ENCODE assay signal across 17 cellular contexts in the genomic region with DNA sequence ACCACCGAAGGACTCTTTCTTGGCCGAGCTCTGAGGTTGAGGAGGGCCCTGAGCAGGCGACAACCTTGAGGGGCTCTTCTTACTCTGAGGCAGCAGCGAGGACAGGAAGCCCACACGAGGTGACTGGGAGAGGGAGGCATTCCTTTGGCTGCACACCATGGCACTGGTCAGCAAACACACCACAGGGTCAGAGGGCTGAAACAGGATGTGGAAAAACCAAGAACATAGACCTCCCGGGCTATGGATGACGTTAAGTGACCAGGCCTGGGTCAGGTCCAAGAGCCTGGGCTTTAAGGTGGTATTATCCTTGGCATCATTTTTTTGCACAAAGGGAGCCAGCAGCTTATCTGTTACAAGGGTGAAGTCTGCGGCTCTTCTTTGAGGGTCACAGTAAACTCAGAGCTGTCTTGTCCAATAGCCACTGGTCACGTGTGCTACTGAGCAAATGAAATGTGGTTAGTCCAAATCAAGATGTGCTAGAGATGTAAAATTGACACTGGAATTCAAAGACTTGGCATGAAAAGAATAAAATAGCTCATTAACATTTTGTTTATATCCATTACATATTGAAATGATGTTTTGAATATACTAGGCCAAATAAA. TPM values are rescaled to one million over a fixed set of nuclear protein-coding genes. Genes with fewer than 3 reads are reported as not detected.
DNase-seq lines count a peak whose midpoint lies in the region; ATAC-seq and TF ChIP-seq lines count a peak whose summit lies in the region.
"Had no signal": no experiment of that assay in that cellular context is flagged by ENCODE, and none has a peak within 500 bp of the region (broad histone marks: within the 10 kb centered on the region; RNA-seq: fewer than 3 reads in every experiment).

No MANE protein-coding gene starts in this region.

- peaks cover 51% of the 10 kb centered on the region for H3K4me1 Mint-ChIP-seq in activated T-helper 1 cell treated with anti-CD3 and anti-CD28 coated beads, Interleukin-12 subunit alpha, Interleukin-12 subunit beta, Interleukin-2, Interleukin-4 antibody, amounts not matched to agents 30 ng/mL and 10 ng/mL and 1 ng/mL, durations not matched to agents 14 hours and 24 hours and 36 hours (ENCODE audit: low read depth)

- H3K27me3 ChIP-seq in body of pancreas: no peaks in the 10 kb centered on the region
- H3K27me3 ChIP-seq in gastroesophageal sphincter: no peaks in the 10 kb centered on the region
- no peaks in the 10 kb centered on the region for H3K27me3 ChIP-seq in thoracic aorta (replicated peaks; ENCODE audit: insufficient read depth)

- 46 to 69% methylated on average over 4 to 9 of the region's 9 CpGs for WGBS in body of pancreas, 2 donors
- 93 to 94% methylated on average over 2 to 3 of the region's 9 CpGs for WGBS in gastroesophageal sphincter (ENCODE audit: low coverage in 1 of 2), 2 donors

- H3K4me3 ChIP-seq in body of pancreas (no peak overlapping the region), gastroesophageal sphincter (no peak overlapping the region), thoracic aorta (no peak overlapping the region)
- H3K4me3 ChIP-seq: SK-N-MC had no signal

- peak; percentile 92 for DNase-seq in M059J (ENCODE audit: low read depth)
- DNase-seq in body of pancreas: peak in 1 of 4 donors; percentile 53
- DNase-seq in thoracic aorta (ENCODE audit: low spot score): no peak
- no peak for DNase-seq in NCI-H128 (lab: John Stamatoyannopoulos, UW; ENCODE audit: unreplicated experiment)
- no peak for DNase-seq in activated T-helper 1 cell treated with anti-CD3 and anti-CD28 coated beads, Interleukin-12 subunit alpha, Interleukin-12 subunit beta, Interleukin-2, Interleukin-4 antibody, amounts not matched to agents 30 ng/mL and 10 ng/mL and 1 ng/mL, durations not matched to agents 14 hours and 24 hours and 36 hours (ENCODE audit: low spot score)
- DNase-seq: activated CD4-positive, alpha-beta memory T cell treated with anti-CD3 and anti-CD28 coated beads for 36 hours; effector CD4-positive, alpha-beta T cell; glutamatergic neuron; HCEC 1CT; islet precursor cell; NCI-H1417 treated with DMSO at 0.1 percent for 48 hours; NCI-H446 treated with DMSO at 0.1 percent for 48 hours; posterior cingulate gyrus had no signal

- TF ChIP-seq CTCF in body of pancreas (IDR thresholded peaks at IDR 0.05): no peak
- TF ChIP-seq CTCF in gastroesophageal sphincter (IDR thresholded peaks at IDR 0.05): no peak
- TF ChIP-seq CTCF in thoracic aorta (IDR thresholded peaks at IDR 0.05): no peak

- no peaks in the 10 kb centered on the region for H3K27me3 Mint-ChIP-seq in activated T-helper 1 cell treated with anti-CD3 and anti-CD28 coated beads, Interleukin-12 subunit alpha, Interleukin-12 subunit beta, Interleukin-2, Interleukin-4 antibody, amounts not matched to agents 30 ng/mL and 10 ng/mL and 1 ng/mL, durations not matched to agents 14 hours and 24 hours and 36 hours (ENCODE audit: insufficient read depth)
- H3K27me3 Mint-ChIP-seq: activated CD4-positive, alpha-beta memory T cell treated with anti-CD3 and anti-CD28 coated beads for 36 hours; activated T-helper 17 cell treated with anti-CD3 and anti-CD28 coated beads, Interleukin-2, amount 50 U/mL, for 72 hours had no signal

- TF ChIP-seq POLR2A in body of pancreas (IDR thresholded peaks at IDR 0.05) (no peak), gastroesophageal sphincter (IDR thresholded peaks at IDR 0.05) (no peak)

- H3K36me3 ChIP-seq in body of pancreas (replicated peaks in 1 of 2; ENCODE audit: insufficient read depth in 1 of 2, low read depth in 2 of 2) (peaks cover 0 to 2% of the 10 kb centered on the region in 2 donors), gastroesophageal sphincter (peaks cover 0 to 79% of the 10 kb centered on the region in 2 donors), thoracic aorta (peaks cover 27% of the 10 kb centered on the region)

- TF ChIP-seq EP300 in gastroesophageal sphincter (IDR thresholded peaks at IDR 0.05): no peak

- H3K36me3 Mint-ChIP-seq in activated T-helper 1 cell treated with anti-CD3 and anti-CD28 coated beads, Interleukin-12 subunit alpha, Interleukin-12 subunit beta, Interleukin-2, Interleukin-4 antibody, amounts not matched to agents 30 ng/mL and 10 ng/mL and 1 ng/mL, durations not matched to agents 14 hours and 24 hours and 36 hours (ENCODE audit: low read depth): peaks cover 46% of the 10 kb centered on the region

- ATAC-seq in body of pancreas: no peak
- ATAC-seq in gastroesophageal sphincter: no peak
- ATAC-seq in thoracic aorta (ENCODE audit: insufficient number of reproducible peaks, low FRiP score, low read depth): no peak
- no peak for ATAC-seq in GM18867 (IDR thresholded peaks at IDR 0.05; ENCODE audit: unreplicated experiment)
- ATAC-seq: activated T-helper 17 cell treated with anti-CD3 and anti-CD28 coated beads, Interleukin-2, amount 50 U/mL, for 72 hours had no signal

- no peaks in the 10 kb centered on the region for H3K9me3 Mint-ChIP-seq in activated T-helper 1 cell treated with anti-CD3 and anti-CD28 coated beads, Interleukin-12 subunit alpha, Interleukin-12 subunit beta, Interleukin-2, Interleukin-4 antibody, amounts not matched to agents 30 ng/mL and 10 ng/mL and 1 ng/mL, durations not matched to agents 14 hours and 24 hours and 36 hours
- H3K9me3 Mint-ChIP-seq: activated CD4-positive, alpha-beta memory T cell treated with anti-CD3 and anti-CD28 coated beads for 36 hours; activated T-helper 17 cell treated with anti-CD3 and anti-CD28 coated beads, Interleukin-2, amount 50 U/mL, for 72 hours had no signal

- H3K9me3 ChIP-seq in body of pancreas: no peaks in the 10 kb centered on the region
- no peaks in the 10 kb centered on the region for H3K9me3 ChIP-seq in gastroesophageal sphincter
- no peaks in the 10 kb centered on the region for H3K9me3 ChIP-seq in thoracic aorta

- intact Hi-C loops in body of pancreas (cut with DNase I): no loop called here
- intact Hi-C loops in activated T-helper 1 cell treated with anti-CD3 and anti-CD28 coated beads, Interleukin-12 subunit alpha, Interleukin-12 subunit beta, Interleukin-2, Interleukin-4 antibody, amounts not matched to agents 30 ng/mL and 10 ng/mL and 1 ng/mL, durations not matched to agents 14 hours and 24 hours and 36 hours (cut with micrococcal nuclease): no loop called here

- H3K27ac ChIP-seq in body of pancreas (peak overlapping the region; percentile 81 to 96 (median 89)), gastroesophageal sphincter (peak overlapping the region in 3 of 4 donors; percentile 2 to 67 (median 53)), thoracic aorta (peak overlapping the region; percentile 61 to 62)
- H3K27ac ChIP-seq: SK-N-MC had no signal

- H3K4me3 Mint-ChIP-seq in activated T-helper 1 cell treated with anti-CD3 and anti-CD28 coated beads, Interleukin-12 subunit alpha, Interleukin-12 subunit beta, Interleukin-2, Interleukin-4 antibody, amounts not matched to agents 30 ng/mL and 10 ng/mL and 1 ng/mL, durations not matched to agents 14 hours and 24 hours and 36 hours: no peak overlapping the region
- H3K4me3 Mint-ChIP-seq: activated CD4-positive, alpha-beta memory T cell treated with anti-CD3 and anti-CD28 coated beads for 36 hours; activated T-helper 17 cell treated with anti-CD3 and anti-CD28 coated beads, Interleukin-2, amount 50 U/mL, for 72 hours had no signal

- H3K4me1 ChIP-seq in body of pancreas (peaks cover 91% of the 10 kb centered on the region), gastroesophageal sphincter (peaks cover 0 to 47% (median 0%) of the 10 kb centered on the region in 3 donors), thoracic aorta (ENCODE audit: control insufficient read depth in 1 of 2, low read depth in 2 of 2) (peaks cover 12 to 53% of the 10 kb centered on the region in 2 donors)

- no peak overlapping the region for H3K27ac Mint-ChIP-seq in activated T-helper 1 cell treated with anti-CD3 and anti-CD28 coated beads, Interleukin-12 subunit alpha, Interleukin-12 subunit beta, Interleukin-2, Interleukin-4 antibody, amounts not matched to agents 30 ng/mL and 10 ng/mL and 1 ng/mL, durations not matched to agents 14 hours and 24 hours and 36 hours
- H3K27ac Mint-ChIP-seq: activated CD4-positive, alpha-beta memory T cell treated with anti-CD3 and anti-CD28 coated beads for 36 hours; activated T-helper 17 cell treated with anti-CD3 and anti-CD28 coated beads, Interleukin-2, amount 50 U/mL, for 72 hours had no signal

RNA-seq across cellular contexts. Expression of a gene that starts 7.0 kb away (rescaled TPM):
- total RNA-seq in M059J (2014; rRNA removed; shearing (Covaris generic)): 3.0 and 4.8 TPM in 2 replicates
- 10 to 100 TPM; 28.0 to 32.4 TPM for total RNA-seq in body of pancreas
- 10 to 100 TPM; 18.7 to 37.1 (median 30.0) TPM for total RNA-seq in gastroesophageal sphincter
- 10 to 100 TPM; 36.2 to 78.3 TPM for total RNA-seq in thoracic aorta
- 34.6 and 35.4 TPM in 2 replicates for total RNA-seq in activated T-helper 1 cell treated with anti-CD3 and anti-CD28 coated beads, Interleukin-12 subunit alpha, Interleukin-12 subunit beta, Interleukin-2, Interleukin-4 antibody, amounts not matched to agents 30 ng/mL and 10 ng/mL and 1 ng/mL, durations not matched to agents 14 hours and 24 hours and 36 hours

RNA-seq across cellular contexts. Expression of a gene that starts 29.3 kb away (rescaled TPM):
- not detected in 2 replicates for total RNA-seq in M059J (2014; rRNA removed; shearing (Covaris generic))
- not detected for total RNA-seq in body of pancreas
- not detected for total RNA-seq in gastroesophageal sphincter
- not detected for total RNA-seq in thoracic aorta
- total RNA-seq in activated T-helper 1 cell treated with anti-CD3 and anti-CD28 coated beads, Interleukin-12 subunit alpha, Interleukin-12 subunit beta, Interleukin-2, Interleukin-4 antibody, amounts not matched to agents 30 ng/mL and 10 ng/mL and 1 ng/mL, durations not matched to agents 14 hours and 24 hours and 36 hours: not detected in 2 replicates
- total RNA-seq: activated CD4-positive, alpha-beta memory T cell treated with anti-CD3 and anti-CD28 coated beads for 36 hours; activated T-helper 17 cell treated with anti-CD3 and anti-CD28 coated beads, Interleukin-2, amount 50 U/mL, for 72 hours had no signal

RNA-seq across cellular contexts. Expression of a gene that starts 33.9 kb away (rescaled TPM):
- 49.5 and 62.2 TPM in 2 replicates for total RNA-seq in M059J (2014; rRNA removed; shearing (Covaris generic))
- 10 to 100 TPM; 32.9 to 40.5 TPM for total RNA-seq in body of pancreas
- 10 to 100 TPM; 37.0 to 60.3 (median 49.7) TPM for total RNA-seq in gastroesophageal sphincter
- 10 to 100 TPM; 37.6 to 54.1 TPM for total RNA-seq in thoracic aorta
- 58.8 and 58.9 TPM in 2 replicates for total RNA-seq in activated T-helper 1 cell treated with anti-CD3 and anti-CD28 coated beads, Interleukin-12 subunit alpha, Interleukin-12 subunit beta, Interleukin-2, Interleukin-4 antibody, amounts not matched to agents 30 ng/mL and 10 ng/mL and 1 ng/mL, durations not matched to agents 14 hours and 24 hours and 36 hours

RNA-seq across cellular contexts. Expression of a gene that starts 56.5 kb away (rescaled TPM):
- 11.2 and 21.2 TPM in 2 replicates for total RNA-seq in M059J (2014; rRNA removed; shearing (Covaris generic))
- total RNA-seq in body of pancreas (1 to 10 TPM; 4.0 to 9.6 TPM), gastroesophageal sphincter (10 to 100 TPM in 3 of 4 donors, 1 to 10 TPM in 1; 9.3 to 21.8 (median 16.0) TPM), thoracic aorta (10 to 100 TPM; 20.6 to 27.6 TPM)
- total RNA-seq in activated T-helper 1 cell treated with anti-CD3 and anti-CD28 coated beads, Interleukin-12 subunit alpha, Interleukin-12 subunit beta, Interleukin-2, Interleukin-4 antibody, amounts not matched to agents 30 ng/mL and 10 ng/mL and 1 ng/mL, durations not matched to agents 14 hours and 24 hours and 36 hours: 2.9 and 4.5 TPM in 2 replicates
